ENCODE assay signal across 21 cellular contexts in the genomic region with DNA sequence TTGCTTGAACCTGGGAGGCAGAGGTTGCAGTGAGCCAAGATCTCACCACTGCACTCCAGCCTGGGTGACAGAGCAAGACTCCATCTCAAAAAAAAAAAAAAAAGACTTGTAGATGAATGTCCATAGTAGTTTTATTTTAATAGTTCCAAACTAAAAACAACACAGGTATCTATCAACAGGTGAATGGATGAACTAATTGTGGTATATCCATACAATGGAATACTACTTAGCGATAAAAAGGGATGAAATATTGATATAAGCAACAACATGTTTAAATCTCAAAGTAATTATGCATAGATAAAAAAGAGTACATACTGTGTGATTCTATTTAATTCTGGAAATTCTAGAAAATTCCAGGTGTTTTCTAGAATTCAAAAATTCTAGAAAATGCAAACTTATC.
"Had no signal": no experiment of that assay in that cellular context is flagged by ENCODE, and none has a peak within 500 bp of the region (broad histone marks: within the 10 kb centered on the region; RNA-seq: fewer than 3 reads in every experiment).

No MANE protein-coding gene starts in this region.

- H3K27ac ChIP-seq: coronary artery, esophagus muscularis mucosa, foreskin keratinocyte, gastroesophageal sphincter, heart left ventricle, left lung, lower lobe of right lung had no signal

- H3K4me3 Mint-ChIP-seq: effector memory CD8-positive, alpha-beta T cell; mesothelial cell of epicardium; naive B cell had no signal

- ATAC-seq: effector memory CD8-positive, alpha-beta T cell; foreskin keratinocyte; gastroesophageal sphincter; heart left ventricle; left cardiac atrium; left lung; left ventricle myocardium superior; lower lobe of right lung; mucosa of descending colon had no signal

- H3K4me1 Mint-ChIP-seq: mesothelial cell of epicardium, naive B cell had no signal

- H3K27me3 Mint-ChIP-seq: effector memory CD8-positive, alpha-beta T cell had no signal

- H3K4me1 ChIP-seq: esophagus muscularis mucosa, foreskin keratinocyte, gastroesophageal sphincter, heart left ventricle, left lung, lower lobe of right lung had no signal

- H3K36me3 ChIP-seq: heart left ventricle, left lung, lower lobe of right lung had no signal

- DNase-seq: effector CD8-positive, alpha-beta T cell; effector memory CD8-positive, alpha-beta T cell; foreskin keratinocyte; heart left ventricle; hippocampal formation; left cardiac atrium; left lung; left ventricle myocardium superior; lower lobe of right lung; mesenchymal stem cell; mucosa of descending colon; naive B cell had no signal

- H3K9me3 Mint-ChIP-seq: effector memory CD8-positive, alpha-beta T cell had no signal

- H3K27me3 ChIP-seq: esophagus muscularis mucosa, gastroesophageal sphincter, heart left ventricle, left lung had no signal

- FAIRE-seq: colon, endothelial cell of umbilical vein, frontal cortex, islet of Langerhans, keratinocyte had no signal

- H3K27ac Mint-ChIP-seq: effector memory CD8-positive, alpha-beta T cell; mesothelial cell of epicardium had no signal

- H3K4me3 ChIP-seq: coronary artery, esophagus muscularis mucosa, gastroesophageal sphincter, heart left ventricle, left lung, lower lobe of right lung, mucosa of descending colon had no signal

- H3K9me3 ChIP-seq: esophagus muscularis mucosa, gastroesophageal sphincter, left lung, lower lobe of right lung, mucosa of descending colon had no signal
